In genomic region chr15:52241489-52241888, GRCh38 we compare ENCODE assay signal across 16 cellular contexts.
"Had no signal": no experiment of that assay in that cellular context is flagged by ENCODE, and none has a peak within 500 bp of the region (broad histone marks: within the 10 kb centered on the region; RNA-seq: fewer than 3 reads in every experiment).

No MANE protein-coding gene starts in this region.

- DNase-seq: activated CD4-positive, alpha-beta T cell treated with anti-CD3 and anti-CD28 coated beads for 36 hours; activated gamma-delta T cell; activated T-cell treated with anti-CD3 and anti-CD28 coated beads, Interleukin-2, amount 50 U/mL, for 24 hours; amniotic stem cell; cerebellar nuclear complex; dermis blood vessel endothelial cell; hippocampal formation; spleen; stimulated activated CD4-positive, alpha-beta T cell treated with anti-CD3 and anti-CD28 coated beads, Interleukin-1b, Interleukin-23, amount 100 ng/mL, for 48 hours; stimulated activated naive CD4-positive, alpha-beta T cell treated with Interleukin-2 at 50 U/mL for 16 hours; T1000; upper lobe of left lung had no signal

- H3K9me3 ChIP-seq: spleen, upper lobe of left lung had no signal

- H3K4me3 Mint-ChIP-seq: activated CD4-positive, alpha-beta T cell treated with anti-CD3 and anti-CD28 coated beads for 36 hours; activated T-cell treated with anti-CD3 and anti-CD28 coated beads, Interleukin-2, amount 50 U/mL, for 24 hours; brain; neural crest cell had no signal

- H3K36me3 Mint-ChIP-seq: brain had no signal

- H3K27ac Mint-ChIP-seq: activated CD4-positive, alpha-beta T cell treated with anti-CD3 and anti-CD28 coated beads for 36 hours; activated T-cell treated with anti-CD3 and anti-CD28 coated beads, Interleukin-2, amount 50 U/mL, for 24 hours; brain had no signal

- H3K27me3 Mint-ChIP-seq: activated CD4-positive, alpha-beta T cell treated with anti-CD3 and anti-CD28 coated beads for 36 hours; activated T-cell treated with anti-CD3 and anti-CD28 coated beads, Interleukin-2, amount 50 U/mL, for 24 hours; brain had no signal

- H3K4me1 Mint-ChIP-seq: brain, neural crest cell had no signal

- H3K4me3 ChIP-seq: spleen, upper lobe of left lung had no signal

- H3K27me3 ChIP-seq: spleen, upper lobe of left lung had no signal

- ATAC-seq: activated CD4-positive, alpha-beta T cell treated with anti-CD3 and anti-CD28 coated beads for 36 hours; esophagus mucosa; sciatic nerve had no signal

- H3K27ac ChIP-seq: spleen, upper lobe of left lung had no signal

- H3K4me1 ChIP-seq: upper lobe of left lung had no signal

- H3K9me3 Mint-ChIP-seq: activated T-cell treated with anti-CD3 and anti-CD28 coated beads, Interleukin-2, amount 50 U/mL, for 24 hours; brain; neural crest cell had no signal
